31 cellular contexts compared by ENCODE assay signal in genomic region chr1:54611621-54612020, GRCh38. TPM values are rescaled to one million over a fixed set of nuclear protein-coding genes. Genes with fewer than 3 reads are reported as not detected.
"Had no signal": no experiment of that assay in that cellular context is flagged by ENCODE, and none has a peak within 500 bp of the region (broad histone marks: within the 10 kb centered on the region; RNA-seq: fewer than 3 reads in every experiment).

No MANE protein-coding gene starts in this region.

- H3K4me2 ChIP-seq: hepatocyte had no signal

- ATAC-seq: activated CD8-positive, alpha-beta memory T cell treated with anti-CD3 and anti-CD28 coated beads, Interleukin-2, amount 10 ng/mL, durations not matched to agents 7 days and 5 days; activated CD8-positive, alpha-beta T cell treated with anti-CD3 and anti-CD28 coated beads for 36 hours; activated naive CD8-positive, alpha-beta T cell treated with anti-CD3 and anti-CD28 coated beads, Interleukin-2, amount 50 U/mL, for 24 hours; foreskin keratinocyte; natural killer cell treated with Interleukin-12 subunit alpha and Interleukin-12 subunit beta and Interleukin-15 and Interleukin-18, amount 100 ng/mL, for 72 hours; right lobe of liver; stimulated activated naive B cell treated with anti-CD40 and anti-IgM and Interleukin-4, amounts not matched to agents 10 μg/mL and 1 μg/mL and 100 μg/mL, for 72 hours; T-cell had no signal

- H3K4me1 Mint-ChIP-seq: activated CD4-positive, alpha-beta T cell treated with anti-CD3 and anti-CD28 coated beads, Interleukin-2, amount 10 ng/mL, durations not matched to agents 7 days and 5 days; activated CD8-positive, alpha-beta memory T cell treated with anti-CD3 and anti-CD28 coated beads, Interleukin-2, amount 10 ng/mL, durations not matched to agents 7 days and 5 days; activated naive CD8-positive, alpha-beta T cell treated with anti-CD3 and anti-CD28 coated beads, Interleukin-2, amount 50 U/mL, for 24 hours; immature natural killer cell; stimulated activated naive B cell treated with anti-CD40 and anti-IgM and Interleukin-4, amounts not matched to agents 10 μg/mL and 1 μg/mL and 100 μg/mL, for 72 hours; T-cell had no signal

- DNase-seq: activated CD4-positive, alpha-beta T cell treated with anti-CD3 and anti-CD28 coated beads, Interleukin-2, amount 10 ng/mL, durations not matched to agents 7 days and 5 days; activated CD4-positive, CD25-positive, alpha-beta regulatory T cell treated with anti-CD3 and anti-CD28 coated beads, Interleukin-2, amount 50 U/mL, for 72 hours; activated CD8-positive, alpha-beta memory T cell treated with anti-CD3 and anti-CD28 coated beads, Interleukin-2, amount 10 ng/mL, durations not matched to agents 7 days and 5 days; activated CD8-positive, alpha-beta T cell treated with anti-CD3 and anti-CD28 coated beads for 36 hours; activated gamma-delta T cell; activated naive CD4-positive, alpha-beta T cell treated with anti-CD3 and anti-CD28 coated beads, Interleukin-2, amount 50 U/mL, for 16 hours; activated naive CD8-positive, alpha-beta T cell treated with anti-CD3 and anti-CD28 coated beads, Interleukin-2, amount 50 U/mL, for 24 hours; activated T-cell treated with anti-CD3 and anti-CD28 coated beads for 4 hours; effector CD8-positive, alpha-beta T cell; foreskin keratinocyte; immature natural killer cell; kidney glomerular epithelial cell; left ventricle myocardium inferior; mammary epithelial cell; right lobe of liver; stimulated activated CD4-positive, alpha-beta T cell treated with anti-CD3 and anti-CD28 coated beads, Interleukin-15, amount 100 ng/mL, for 24 hours; stimulated activated CD4-positive, alpha-beta T cell treated with anti-CD3 and anti-CD28 coated beads, Interleukin-2, amount 100 ng/mL, for 48 hours; stimulated activated CD8-positive, alpha-beta memory T cell treated with anti-CD3 and anti-CD28 coated beads, Interleukin-4, amount 100 ng/mL, for 48 hours; stimulated activated naive B cell treated with anti-CD40 and anti-IgM and Interleukin-4, amounts not matched to agents 10 μg/mL and 1 μg/mL and 100 μg/mL, for 72 hours; T-cell; testis; upper lobe of left lung had no signal

- H3K36me3 ChIP-seq: right lobe of liver, upper lobe of left lung had no signal

- H3K4me3 ChIP-seq: hepatocyte, left ventricle myocardium inferior, right lobe of liver, skin epidermis, testis, upper lobe of left lung had no signal

- H3K9ac ChIP-seq: parathyroid adenoma had no signal

- H3K4me3 Mint-ChIP-seq: activated CD4-positive, alpha-beta T cell treated with anti-CD3 and anti-CD28 coated beads, Interleukin-2, amount 10 ng/mL, durations not matched to agents 7 days and 5 days; activated CD8-positive, alpha-beta memory T cell treated with anti-CD3 and anti-CD28 coated beads, Interleukin-2, amount 10 ng/mL, durations not matched to agents 7 days and 5 days; activated CD8-positive, alpha-beta T cell treated with anti-CD3 and anti-CD28 coated beads for 36 hours; activated naive CD8-positive, alpha-beta T cell treated with anti-CD3 and anti-CD28 coated beads, Interleukin-2, amount 50 U/mL, for 24 hours; dendritic cell treated with granulocyte-macrophage colony-stimulating factor and Interleukin-4, amounts not matched to agents 40 ng/mL and 50 ng/mL, for 4 days; immature natural killer cell; natural killer cell treated with Interleukin-12 subunit alpha and Interleukin-12 subunit beta and Interleukin-15 and Interleukin-18, amount 100 ng/mL, for 72 hours; stimulated activated naive B cell treated with anti-CD40 and anti-IgM and Interleukin-4, amounts not matched to agents 10 μg/mL and 1 μg/mL and 100 μg/mL, for 72 hours; T-cell; T-helper 2 cell treated with Interferon-gamma antibody and Interleukin-4, amounts not matched to agents 5 μg/mL and 100 μg/mL, for 36 hours had no signal

- H3K36me3 Mint-ChIP-seq: activated CD8-positive, alpha-beta memory T cell treated with anti-CD3 and anti-CD28 coated beads, Interleukin-2, amount 10 ng/mL, durations not matched to agents 7 days and 5 days; immature natural killer cell; natural killer cell treated with Interleukin-12 subunit alpha and Interleukin-12 subunit beta and Interleukin-15 and Interleukin-18, amount 100 ng/mL, for 72 hours; stimulated activated naive B cell treated with anti-CD40 and anti-IgM and Interleukin-4, amounts not matched to agents 10 μg/mL and 1 μg/mL and 100 μg/mL, for 72 hours; T-cell had no signal

- H3K27me3 Mint-ChIP-seq: activated CD4-positive, alpha-beta T cell treated with anti-CD3 and anti-CD28 coated beads, Interleukin-2, amount 10 ng/mL, durations not matched to agents 7 days and 5 days; activated CD8-positive, alpha-beta memory T cell treated with anti-CD3 and anti-CD28 coated beads, Interleukin-2, amount 10 ng/mL, durations not matched to agents 7 days and 5 days; activated CD8-positive, alpha-beta T cell treated with anti-CD3 and anti-CD28 coated beads for 36 hours; activated naive CD8-positive, alpha-beta T cell treated with anti-CD3 and anti-CD28 coated beads, Interleukin-2, amount 50 U/mL, for 24 hours; dendritic cell treated with granulocyte-macrophage colony-stimulating factor and Interleukin-4, amounts not matched to agents 40 ng/mL and 50 ng/mL, for 4 days; natural killer cell treated with Interleukin-12 subunit alpha and Interleukin-12 subunit beta and Interleukin-15 and Interleukin-18, amount 100 ng/mL, for 72 hours; stimulated activated naive B cell treated with anti-CD40 and anti-IgM and Interleukin-4, amounts not matched to agents 10 μg/mL and 1 μg/mL and 100 μg/mL, for 72 hours; T-cell had no signal

- H3K27me3 ChIP-seq: foreskin keratinocyte, hepatocyte, right lobe of liver, testis, upper lobe of left lung had no signal

- H3K27ac ChIP-seq: foreskin keratinocyte, hepatocyte, left ventricle myocardium inferior, parathyroid adenoma, right lobe of liver, skin epidermis, testis, upper lobe of left lung, VCaP had no signal

- H3K9me3 ChIP-seq: left ventricle myocardium inferior, right lobe of liver, testis, upper lobe of left lung had no signal

- H3K9me3 Mint-ChIP-seq: activated CD4-positive, alpha-beta T cell treated with anti-CD3 and anti-CD28 coated beads, Interleukin-2, amount 10 ng/mL, durations not matched to agents 7 days and 5 days; activated CD8-positive, alpha-beta T cell treated with anti-CD3 and anti-CD28 coated beads for 36 hours; activated naive CD8-positive, alpha-beta T cell treated with anti-CD3 and anti-CD28 coated beads, Interleukin-2, amount 50 U/mL, for 24 hours; dendritic cell treated with granulocyte-macrophage colony-stimulating factor and Interleukin-4, amounts not matched to agents 40 ng/mL and 50 ng/mL, for 4 days; immature natural killer cell; natural killer cell treated with Interleukin-12 subunit alpha and Interleukin-12 subunit beta and Interleukin-15 and Interleukin-18, amount 100 ng/mL, for 72 hours; stimulated activated naive B cell treated with anti-CD40 and anti-IgM and Interleukin-4, amounts not matched to agents 10 μg/mL and 1 μg/mL and 100 μg/mL, for 72 hours; T-cell; T-helper 2 cell treated with Interferon-gamma antibody and Interleukin-4, amounts not matched to agents 5 μg/mL and 100 μg/mL, for 36 hours had no signal

- H3K4me1 ChIP-seq: foreskin keratinocyte, left ventricle myocardium inferior, parathyroid adenoma, right lobe of liver, testis, upper lobe of left lung had no signal

- H3K79me2 ChIP-seq: hepatocyte, parathyroid adenoma had no signal

- H2AFZ ChIP-seq: hepatocyte, parathyroid adenoma had no signal

- H3K27ac Mint-ChIP-seq: activated CD4-positive, alpha-beta T cell treated with anti-CD3 and anti-CD28 coated beads, Interleukin-2, amount 10 ng/mL, durations not matched to agents 7 days and 5 days; activated CD8-positive, alpha-beta memory T cell treated with anti-CD3 and anti-CD28 coated beads, Interleukin-2, amount 10 ng/mL, durations not matched to agents 7 days and 5 days; activated CD8-positive, alpha-beta T cell treated with anti-CD3 and anti-CD28 coated beads for 36 hours; activated naive CD8-positive, alpha-beta T cell treated with anti-CD3 and anti-CD28 coated beads, Interleukin-2, amount 50 U/mL, for 24 hours; dendritic cell treated with granulocyte-macrophage colony-stimulating factor and Interleukin-4, amounts not matched to agents 40 ng/mL and 50 ng/mL, for 4 days; immature natural killer cell; natural killer cell treated with Interleukin-12 subunit alpha and Interleukin-12 subunit beta and Interleukin-15 and Interleukin-18, amount 100 ng/mL, for 72 hours; stimulated activated naive B cell treated with anti-CD40 and anti-IgM and Interleukin-4, amounts not matched to agents 10 μg/mL and 1 μg/mL and 100 μg/mL, for 72 hours; T-cell; T-helper 2 cell treated with Interferon-gamma antibody and Interleukin-4, amounts not matched to agents 5 μg/mL and 100 μg/mL, for 36 hours had no signal

RNA-seq across cellular contexts. Expression of gene FAM151A, which starts 11.7 kb away (rescaled TPM):
- total RNA-seq: activated CD4-positive, alpha-beta T cell treated with anti-CD3 and anti-CD28 coated beads, Interleukin-2, amount 10 ng/mL, durations not matched to agents 7 days and 5 days; activated CD8-positive, alpha-beta memory T cell treated with anti-CD3 and anti-CD28 coated beads, Interleukin-2, amount 10 ng/mL, durations not matched to agents 7 days and 5 days; activated CD8-positive, alpha-beta T cell treated with anti-CD3 and anti-CD28 coated beads for 36 hours; chondrocyte; foreskin keratinocyte; glomerular endothelial cell; natural killer cell treated with Interleukin-12 subunit alpha and Interleukin-12 subunit beta and Interleukin-15 and Interleukin-18, amount 100 ng/mL, for 72 hours; T-cell; upper lobe of left lung had no signal
- polyA plus RNA-seq: immature natural killer cell had no signal

RNA-seq across cellular contexts. Expression of gene MROH7, which starts 30.0 kb away (rescaled TPM):
- total RNA-seq: activated CD8-positive, alpha-beta memory T cell treated with anti-CD3 and anti-CD28 coated beads, Interleukin-2, amount 10 ng/mL, durations not matched to agents 7 days and 5 days; foreskin keratinocyte; glomerular endothelial cell had no signal
- polyA plus RNA-seq: foreskin keratinocyte, immature natural killer cell, mammary epithelial cell had no signal
